Comparison of ENCODE assay signal across 23 cellular contexts in the genomic region with DNA sequence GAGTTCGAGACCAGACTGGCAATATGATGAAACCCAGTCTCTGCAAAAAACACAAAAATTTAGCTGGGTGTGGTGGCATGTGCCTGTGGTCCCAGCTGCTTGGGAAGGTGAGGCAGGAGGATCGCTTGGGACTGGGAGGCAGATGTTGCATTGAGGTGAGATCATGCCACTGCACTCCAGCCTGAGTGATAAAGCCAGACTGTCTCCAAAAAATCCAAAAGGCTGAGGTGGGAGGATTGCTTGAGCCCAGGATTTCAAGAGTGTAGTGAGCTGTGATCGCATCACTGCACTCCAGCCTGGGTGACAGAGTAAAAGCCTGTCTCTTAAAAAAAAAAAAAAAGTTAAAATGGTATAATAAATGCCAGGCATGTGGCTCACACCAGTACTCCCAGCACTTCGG. TPM values are rescaled to one million over a fixed set of nuclear protein-coding genes. Genes with fewer than 3 reads are reported as not detected.
"Had no signal": no experiment of that assay in that cellular context is flagged by ENCODE, and none has a peak within 500 bp of the region (broad histone marks: within the 10 kb centered on the region; RNA-seq: fewer than 3 reads in every experiment).

No MANE protein-coding gene starts in this region.

- H3K4me1 ChIP-seq: upper lobe of right lung had no signal

- FAIRE-seq: frontal cortex had no signal

- H3K27ac Mint-ChIP-seq: activated CD4-positive, alpha-beta memory T cell treated with anti-CD3 and anti-CD28 coated beads, Interleukin-2, amount 10 ng/mL, durations not matched to agents 7 days and 5 days; activated CD4-positive, alpha-beta T cell treated with anti-CD3 and anti-CD28 coated beads, Interleukin-2, amount 10 ng/mL, durations not matched to agents 24 days and 14 days; activated naive CD4-positive, alpha-beta T cell treated with anti-CD3 and anti-CD28 coated beads, Interleukin-2, amount 50 U/mL, for 24 hours; nephron had no signal

- H3K4me3 ChIP-seq: body of pancreas, testis, upper lobe of right lung had no signal

- ATAC-seq: body of pancreas, left ventricle myocardium superior, upper lobe of right lung had no signal

- H3K4me3 Mint-ChIP-seq: activated CD4-positive, alpha-beta memory T cell treated with anti-CD3 and anti-CD28 coated beads, Interleukin-2, amount 10 ng/mL, durations not matched to agents 7 days and 5 days; activated CD4-positive, alpha-beta T cell treated with anti-CD3 and anti-CD28 coated beads, Interleukin-2, amount 10 ng/mL, durations not matched to agents 24 days and 14 days; activated naive CD4-positive, alpha-beta T cell treated with anti-CD3 and anti-CD28 coated beads, Interleukin-2, amount 50 U/mL, for 24 hours; nephron had no signal

- H3K4me1 Mint-ChIP-seq: activated CD4-positive, alpha-beta T cell treated with anti-CD3 and anti-CD28 coated beads, Interleukin-2, amount 10 ng/mL, durations not matched to agents 24 days and 14 days had no signal

- H3K27ac ChIP-seq: body of pancreas, testis, upper lobe of right lung had no signal

- H3K36me3 ChIP-seq: upper lobe of right lung had no signal

- H3K9me3 Mint-ChIP-seq: activated CD4-positive, alpha-beta memory T cell treated with anti-CD3 and anti-CD28 coated beads, Interleukin-2, amount 10 ng/mL, durations not matched to agents 7 days and 5 days; activated CD4-positive, alpha-beta T cell treated with anti-CD3 and anti-CD28 coated beads, Interleukin-2, amount 10 ng/mL, durations not matched to agents 24 days and 14 days; activated naive CD4-positive, alpha-beta T cell treated with anti-CD3 and anti-CD28 coated beads, Interleukin-2, amount 50 U/mL, for 24 hours; nephron had no signal

- H3K27me3 ChIP-seq: body of pancreas, testis, upper lobe of right lung had no signal

- DNase-seq: activated CD4-positive, alpha-beta memory T cell treated with anti-CD3 and anti-CD28 coated beads, Interleukin-2, amount 10 ng/mL, durations not matched to agents 7 days and 5 days; activated CD4-positive, alpha-beta T cell treated with anti-CD3 and anti-CD28 coated beads, Interleukin-2, amount 10 ng/mL, durations not matched to agents 24 days and 14 days; activated gamma-delta T cell treated with Interleukin-2 at 50 U/mL for 16 hours; anterior cingulate cortex; body of pancreas; dermis blood vessel endothelial cell; effector CD8-positive, alpha-beta T cell; hippocampal formation; left ventricle myocardium superior; midbrain; nucleus accumbens; posterior cingulate gyrus; stimulated activated CD4-positive, alpha-beta T cell treated with anti-CD3 and anti-CD28 coated beads, Interleukin-2, amount 100 ng/mL, for 48 hours; stimulated activated naive CD4-positive, alpha-beta T cell; testis; upper lobe of right lung had no signal

- H3K9me3 ChIP-seq: body of pancreas, testis, upper lobe of right lung had no signal

- H3K36me3 Mint-ChIP-seq: activated naive CD4-positive, alpha-beta T cell treated with anti-CD3 and anti-CD28 coated beads, Interleukin-2, amount 50 U/mL, for 24 hours had no signal

RNA-seq across cellular contexts. Expression of gene PTCRA, which starts 1.3 kb away (rescaled TPM):
- total RNA-seq: activated CD4-positive, alpha-beta memory T cell treated with anti-CD3 and anti-CD28 coated beads, Interleukin-2, amount 10 ng/mL, durations not matched to agents 7 days and 5 days; activated CD4-positive, alpha-beta T cell treated with anti-CD3 and anti-CD28 coated beads, Interleukin-2, amount 10 ng/mL, durations not matched to agents 24 days and 14 days; body of pancreas; cardiac septum; dermis blood vessel endothelial cell; frontal cortex; left ventricle myocardium superior; renal cortical epithelial cell; T-helper 2 cell treated with Interferon-gamma antibody and Interleukin-4, amounts not matched to agents 100 ng/mL and 5 ng/mL, for 36 hours had no signal
- polyA plus RNA-seq: esophagus had no signal

RNA-seq across cellular contexts. Expression of gene GNMT, which starts 46.0 kb away (rescaled TPM):
- total RNA-seq: dermis blood vessel endothelial cell, frontal cortex had no signal
